Comparison of ENCODE assay signal across 17 cellular contexts in the genomic region with DNA sequence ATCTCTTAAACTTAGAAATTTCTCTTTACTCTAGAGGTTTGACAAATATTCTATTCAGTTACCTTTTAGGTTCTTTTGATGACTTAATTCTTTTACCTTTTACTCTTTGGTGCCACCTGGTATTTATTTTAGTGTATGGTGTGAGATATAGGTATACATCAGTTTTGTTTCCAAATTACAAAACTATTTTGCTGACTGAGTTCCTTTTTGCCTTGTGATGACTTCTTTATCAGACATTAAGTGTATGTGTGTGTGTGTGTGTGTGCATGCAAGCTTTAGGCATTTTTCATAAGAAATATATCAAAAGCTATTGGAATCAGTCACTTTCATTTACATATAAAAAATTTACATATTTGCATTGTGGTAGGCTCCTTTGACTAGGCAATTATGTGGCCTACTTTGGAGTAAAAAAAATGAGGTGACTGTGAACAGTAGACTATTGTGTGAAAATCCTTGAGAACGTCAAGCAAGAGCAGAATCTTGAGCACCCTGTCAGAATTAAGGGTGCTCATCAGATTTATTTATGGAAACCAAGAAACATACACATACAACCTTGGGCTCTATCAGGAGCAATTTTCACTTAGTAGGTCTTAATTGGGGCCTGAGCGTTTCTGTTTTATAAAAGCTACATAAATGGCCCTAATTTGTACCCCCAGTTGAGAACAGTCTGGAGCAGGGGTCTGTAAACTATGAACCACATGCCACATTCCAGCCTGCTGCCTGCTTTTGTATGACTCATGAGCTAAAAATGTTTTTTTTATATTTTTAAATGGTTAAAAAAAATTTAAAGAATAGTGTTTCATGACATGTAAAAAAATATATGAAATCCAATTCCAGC.
A peak's percentile ranks its signal among the peaks of the same experiment; 100 is the strongest.
DNase-seq lines count a peak whose midpoint lies in the region; ATAC-seq and TF ChIP-seq lines count a peak whose summit lies in the region.
"Had no signal": no experiment of that assay in that cellular context is flagged by ENCODE, and none has a peak within 500 bp of the region (broad histone marks: within the 10 kb centered on the region; RNA-seq: fewer than 3 reads in every experiment).

No MANE protein-coding gene starts in this region.

- H3K4me3 Mint-ChIP-seq in mesothelial cell of epicardium: no peak overlapping the region
- H3K4me3 Mint-ChIP-seq: CD4-positive, alpha-beta memory T cell; endodermal cell had no signal

- peaks cover 12% of the 10 kb centered on the region for H3K4me1 Mint-ChIP-seq in mesothelial cell of epicardium
- H3K4me1 Mint-ChIP-seq: CD4-positive, alpha-beta memory T cell had no signal

- no peaks in the 10 kb centered on the region for H3K36me3 Mint-ChIP-seq in mesothelial cell of epicardium
- H3K36me3 Mint-ChIP-seq: CD4-positive, alpha-beta memory T cell had no signal

- peak; percentile 7 for DNase-seq in ELF-1 (ENCODE audit: low read depth, low spot score)
- peak; percentile 69 to 77 for DNase-seq in NCI-H526 (lab: John Stamatoyannopoulos, UW)
- DNase-seq in dedifferentiated amniotic fluid mesenchymal stem cell (ENCODE audit: extremely low spot score): peak; percentile 18
- peak; percentile 19 for DNase-seq in renal cortical epithelial cell (ENCODE audit: low read depth)
- DNase-seq in mesothelial cell of epicardium (ENCODE audit: low spot score in 2 of 2, unreplicated experiment in 2 of 2): no peak
- no peak for DNase-seq in NCI-H2171 (lab: John Stamatoyannopoulos, UW)
- no peak for DNase-seq in activated CD4-positive, alpha-beta T cell treated with anti-CD3 and anti-CD28 coated beads, Interleukin-2, amount 50 U/mL, for 48 hours
- DNase-seq: CD4-positive, alpha-beta memory T cell; kidney; NCI-H1436 treated with DMSO at 0.1 percent for 48 hours; NCI-H510A treated with DMSO at 0.1 percent for 48 hours; OCI-M1; ovary; testis had no signal

- TF ChIP-seq CTCF in mesothelial cell of epicardium (IDR thresholded peaks at IDR 0.05; ENCODE audit: unreplicated experiment): no peak

- ATAC-seq in HG02588 (IDR thresholded peaks at IDR 0.05; ENCODE audit: unreplicated experiment): no peak
- ATAC-seq: gastroesophageal sphincter had no signal

- no peaks in the 10 kb centered on the region for H3K27me3 Mint-ChIP-seq in mesothelial cell of epicardium (ENCODE audit: low read depth)

- H3K9me3 Mint-ChIP-seq in mesothelial cell of epicardium: peaks cover 4% of the 10 kb centered on the region
- H3K9me3 Mint-ChIP-seq: endodermal cell had no signal

- H3K27ac Mint-ChIP-seq in mesothelial cell of epicardium: no peak overlapping the region
- H3K27ac Mint-ChIP-seq: CD4-positive, alpha-beta memory T cell had no signal

Comparison
In these comparisons a context has a peak if more than half of its experiments do, and no peak if none do; other contexts are left out.
1. DNase-seq: peak in ELF-1 (single experiment), NCI-H526 (2 of 2), dedifferentiated amniotic fluid mesenchymal stem cell (single experiment) and renal cortical epithelial cell (single experiment); none in mesothelial cell of epicardium (0 of 2), NCI-H2171 (single experiment) and activated CD4-positive, alpha-beta T cell treated with anti-CD3 and anti-CD28 coated beads, Interleukin-2, amount 50 U/mL, for 48 hours (0 of 2).